Comparison of ENCODE assay signal across 8 cellular contexts in genomic region chr10:61899045-61899444, GRCh38. TPM values are rescaled to one million over a fixed set of nuclear protein-coding genes. Genes with fewer than 3 reads are reported as not detected.
DNase-seq lines count a peak whose midpoint lies in the region; ATAC-seq, FAIRE-seq and TF ChIP-seq lines count a peak whose summit lies in the region.

No MANE protein-coding gene starts in this region.

- peak; percentile 15 for FAIRE-seq in H54 (lab: Jason Lieb, UNC)

- H3K4me3 Mint-ChIP-seq in immature natural killer cell = peak overlapping the region; percentile 88 to 98 (median 92)
- H3K4me3 Mint-ChIP-seq in Calu3 (ENCODE audit: low read depth, unreplicated experiment) = no peak overlapping the region

- H3K27me3 ChIP-seq in ACC112 (ENCODE audit: insufficient read depth, low read length) = no peaks in the 10 kb centered on the region

- CTCF ChIA-PET in Calu3 (lab: Charles Lee) = interaction anchor here (1.1 kb wide), 1 partner anchor 139 kb away, joined by 3 read pairs; no protein-coding TSS in a partner anchor

- peaks cover 27% of the 10 kb centered on the region for H3K4me1 ChIP-seq in ACC112 (ENCODE audit: control insufficient read depth, insufficient read depth, low read length, unreplicated experiment)

- no TSS peak for BruUV-seq in Calu3 (replicated peaks; lab: Mats Ljungman, UMichigan)

- DNase-seq in H54 (ENCODE audit: insufficient read length, low spot score) (no peak), immature natural killer cell (peak in 2 of 3 donors; percentile 13 to 27), left colon (no peak), Calu3 (no peak), superior temporal gyrus (ENCODE audit: extremely low spot score) (no peak), left lobe of liver (ENCODE audit: low spot score) (no peak)

- ATAC-seq in left colon (no peak), left lobe of liver (no peak)

- peaks cover 8 to 19% (median 17%) of the 10 kb centered on the region in 3 donors for H3K27me3 Mint-ChIP-seq in immature natural killer cell (ENCODE audit: low read depth in 3 of 3)
- H3K27me3 Mint-ChIP-seq in Calu3 (ENCODE audit: unreplicated experiment) = no peaks in the 10 kb centered on the region

- H3K4me3 ChIP-seq in ACC112 (ENCODE audit: low read depth, low read length) = peak overlapping the region; percentile 90

- TF ChIP-seq CTCF in VCaP (conservative IDR thresholded peaks at IDR 0.05) = no peak
- no peak for TF ChIP-seq CTCF in Calu3 (IDR thresholded peaks at IDR 0.05; ENCODE audit: unreplicated experiment)

- H3K4me1 Mint-ChIP-seq in immature natural killer cell (peaks cover 45 to 50% of the 10 kb centered on the region in 2 donors), Calu3 (ENCODE audit: low read depth, unreplicated experiment) (peaks cover 37% of the 10 kb centered on the region)

- H3K9me3 Mint-ChIP-seq in immature natural killer cell (no peaks in the 10 kb centered on the region), Calu3 (ENCODE audit: low read depth, unreplicated experiment) (no peaks in the 10 kb centered on the region)

- no peak for TF ChIP-seq POLR2A in H54 (IDR thresholded peaks at IDR 0.05; ENCODE audit: low read depth, low read length)

- H3K36me3 Mint-ChIP-seq in immature natural killer cell (no peaks in the 10 kb centered on the region), Calu3 (ENCODE audit: insufficient read depth, unreplicated experiment) (peaks cover 47% of the 10 kb centered on the region)

- no peaks in the 10 kb centered on the region for H3K36me3 ChIP-seq in ACC112 (ENCODE audit: insufficient read depth, low read length)

- intact Hi-C loops in left colon (cut with DNase I, micrococcal nuclease) (loop anchor here in 1 of 2 donors (10.0 kb wide), 1 partner anchor 346 kb away; no protein-coding TSS in a partner anchor), Calu3 (cut with micrococcal nuclease; ENCODE audit: unreplicated experiment) (loop anchor here (10.0 kb wide), 1 partner anchor 1084 kb away; no protein-coding TSS in a partner anchor)

- H3K79me2 ChIP-seq in ACC112 (ENCODE audit: control insufficient read depth, insufficient read depth, low read length, unreplicated experiment) = peaks cover 9% of the 10 kb centered on the region

- peak overlapping the region; percentile 84 to 97 (median 88) for H3K27ac Mint-ChIP-seq in immature natural killer cell
- H3K27ac Mint-ChIP-seq in Calu3 (ENCODE audit: unreplicated experiment) = no peak overlapping the region

- H3K27ac ChIP-seq in ACC112 (ENCODE audit: low read depth, low read length) (peak overlapping the region; percentile 92), VCaP (peak overlapping the region; percentile 99)

- H2AFZ ChIP-seq in ACC112 (ENCODE audit: low read length, unreplicated experiment) = peak overlapping the region; percentile 26

RNA-seq across cellular contexts. Expression of gene ARID5B, which starts 2.5 kb away (rescaled TPM):
- 10 to 100 TPM; 12.2 to 35.3 (median 22.1) TPM for polyA plus RNA-seq in immature natural killer cell
- total RNA-seq in left colon (10 to 100 TPM; 20.0 to 20.5 TPM), Calu3 (2022) (9.5 and 10.0 TPM in 2 replicates), left lobe of liver (3.8 TPM)

Comparison
In these comparisons a context has a peak if more than half of its experiments do, and no peak if none do; other contexts are left out.
1. DNase-seq: peak in immature natural killer cell (2 of 3); none in H54 (single experiment), left colon (0 of 2), Calu3 (single experiment), superior temporal gyrus (single experiment) and left lobe of liver (single experiment).